8 cellular contexts compared by ENCODE assay signal in genomic region chr10:44958196-44958896, GRCh38. TPM values are rescaled to one million over a fixed set of nuclear protein-coding genes. Genes with fewer than 3 reads are reported as not detected.
DNase-seq lines count a peak whose midpoint lies in the region; ATAC-seq, FAIRE-seq and TF ChIP-seq lines count a peak whose summit lies in the region.

No MANE protein-coding gene starts in this region.

- peaks cover 11 to 12% of the 10 kb centered on the region in 2 donors for H3K36me3 Mint-ChIP-seq in CD4-positive, alpha-beta memory T cell

- no peaks in the 10 kb centered on the region for H3K9me3 Mint-ChIP-seq in CD4-positive, alpha-beta memory T cell

- peak overlapping the region; percentile 86 to 90 for H3K9ac ChIP-seq in colonic mucosa (ENCODE audit: low read depth in 2 of 2, low read length in 2 of 2)

- H3K27me3 ChIP-seq in CD4-positive, alpha-beta memory T cell (ENCODE audit: insufficient read depth, low read length): no peaks in the 10 kb centered on the region
- no peaks in the 10 kb centered on the region for H3K27me3 ChIP-seq in colonic mucosa
- H3K27me3 ChIP-seq in mononuclear cell (ENCODE audit: insufficient read depth, low read length): no peaks in the 10 kb centered on the region

- POLR2A ChIA-PET in CD4-positive, alpha-beta memory T cell (lab: Charles Lee; ENCODE audit: partially characterized antibody): interaction anchor here (1.2 kb wide), 1 partner anchor 42 kb away, joined by 4 read pairs; no protein-coding TSS in a partner anchor

- H3K4me3 ChIP-seq in CD4-positive, alpha-beta memory T cell (ENCODE audit: low read length in 2 of 2): peak overlapping the region; percentile 66 to 77
- H3K4me3 ChIP-seq in colonic mucosa (peak overlapping the region; percentile 75), mononuclear cell (ENCODE audit: low read length) (peak overlapping the region; percentile 87)

- H3K4me1 Mint-ChIP-seq in CD4-positive, alpha-beta memory T cell: peaks cover 9 to 30% (median 23%) of the 10 kb centered on the region in 4 donors

- peaks cover 26% of the 10 kb centered on the region for H3K4me1 ChIP-seq in CD4-positive, alpha-beta memory T cell (ENCODE audit: insufficient read depth, low read length)
- peaks cover 4% of the 10 kb centered on the region for H3K4me1 ChIP-seq in colonic mucosa
- peaks cover 63% of the 10 kb centered on the region for H3K4me1 ChIP-seq in mononuclear cell (ENCODE audit: insufficient read depth, low read length)

- DNase-seq in CD4-positive, alpha-beta memory T cell: no peak
- DNase-seq in MV-4-11 (lab: John Stamatoyannopoulos, UW) (peak; percentile 58), colonic mucosa (peak; percentile 18), GM19240 (ENCODE audit: insufficient read length, low spot score) (no peak), D721Med (ENCODE audit: insufficient read length, low spot score) (no peak), NCI-H82 (lab: John Stamatoyannopoulos, UW) (no peak)

- CTCF ChIA-PET in CD4-positive, alpha-beta memory T cell (lab: Charles Lee; ENCODE audit: partially characterized antibody): no interaction called here

- FAIRE-seq in D721Med (lab: Jason Lieb, UNC): no peak

- peak overlapping the region; percentile 88 to 91 (median 89) for H3K4me3 Mint-ChIP-seq in CD4-positive, alpha-beta memory T cell

- H3K27me3 Mint-ChIP-seq in CD4-positive, alpha-beta memory T cell: no peaks in the 10 kb centered on the region

- H3K27ac Mint-ChIP-seq in CD4-positive, alpha-beta memory T cell: peak overlapping the region; percentile 63 to 92 (median 78)

- no peak for ATAC-seq in GM19467 (IDR thresholded peaks at IDR 0.05; ENCODE audit: unreplicated experiment)

- intact Hi-C loops in CD4-positive, alpha-beta memory T cell (cut with micrococcal nuclease): loop anchor here (10.0 kb wide), 1 partner anchor 84 kb away; no protein-coding TSS in a partner anchor
- intact Hi-C loops in colonic mucosa (cut with DNase I): no loop called here

- H3K9me3 ChIP-seq in CD4-positive, alpha-beta memory T cell (ENCODE audit: control insufficient read depth in 1 of 2, low read length in 2 of 2): no peaks in the 10 kb centered on the region
- H3K9me3 ChIP-seq in colonic mucosa: no peaks in the 10 kb centered on the region
- H3K9me3 ChIP-seq in mononuclear cell (ENCODE audit: low read depth, low read length): no peaks in the 10 kb centered on the region

- H3K36me3 ChIP-seq in CD4-positive, alpha-beta memory T cell (ENCODE audit: insufficient read depth, low read length): no peaks in the 10 kb centered on the region
- H3K36me3 ChIP-seq in colonic mucosa: no peaks in the 10 kb centered on the region

- TF ChIP-seq CTCF in colonic mucosa (IDR thresholded peaks at IDR 0.05) (no peak), D721Med (IDR thresholded peaks at IDR 0.05; ENCODE audit: insufficient read depth, missing control alignments) (no peak)

- H3K27ac ChIP-seq in CD4-positive, alpha-beta memory T cell (ENCODE audit: low read depth, low read length): no peak overlapping the region
- H3K27ac ChIP-seq in colonic mucosa: peak overlapping the region; percentile 74

RNA-seq across cellular contexts. Expression of gene RASSF4, which starts 1.3 kb away (rescaled TPM):
- total RNA-seq in CD4-positive, alpha-beta memory T cell: 1 to 10 TPM; 1.6 to 1.8 TPM
- under 1 TPM; 0.08 to 0.21 TPM for polyA plus RNA-seq in CD4-positive, alpha-beta memory T cell
- total RNA-seq in colonic mucosa: 10 to 100 TPM; 13.1 to 19.9 TPM
- total RNA-seq in mononuclear cell: 12.2 TPM

RNA-seq across cellular contexts. Expression of gene DEPP1, which starts 20.3 kb away (rescaled TPM):
- total RNA-seq in CD4-positive, alpha-beta memory T cell: not detected
- not detected for polyA plus RNA-seq in CD4-positive, alpha-beta memory T cell
- 10 to 100 TPM; 11.1 to 20.2 TPM for total RNA-seq in colonic mucosa
- total RNA-seq in mononuclear cell: 0.21 TPM

RNA-seq across cellular contexts. Expression of gene ZNF22, which starts 42.4 kb away (rescaled TPM):
- total RNA-seq in CD4-positive, alpha-beta memory T cell: 10 to 100 TPM; 26.9 to 27.1 TPM
- 10 to 100 TPM; 34.5 to 40.6 TPM for polyA plus RNA-seq in CD4-positive, alpha-beta memory T cell
- 10 to 100 TPM; 16.5 to 17.3 TPM for total RNA-seq in colonic mucosa
- 24.9 TPM for total RNA-seq in mononuclear cell

RNA-seq across cellular contexts. Expression of gene TMEM72, which starts 47.2 kb away (rescaled TPM):
- total RNA-seq in CD4-positive, alpha-beta memory T cell: not detected
- polyA plus RNA-seq in CD4-positive, alpha-beta memory T cell: not detected
- 10 to 100 TPM; 14.5 to 17.6 TPM for total RNA-seq in colonic mucosa
- total RNA-seq in mononuclear cell: not detected

Comparison
In these comparisons a context has a peak if more than half of its experiments do, and no peak if none do; other contexts are left out.
1. DNase-seq: peak in MV-4-11 (single experiment) and colonic mucosa (single experiment); none in CD4-positive, alpha-beta memory T cell (0 of 5), GM19240 (single experiment), D721Med (single experiment) and NCI-H82 (single experiment).
2. RNA of gene DEPP1, which starts 20.3 kb away (total RNA-seq): 11.1 to 20.2 TPM in colonic mucosa; 0.21 TPM in mononuclear cell (single experiment) and not detected in CD4-positive, alpha-beta memory T cell; every median in the first group is over 10 times any median in the second.
3. Peak in every context shown above with its lines, with median percentiles within 50 percentile points of each other: H3K4me3 ChIP-seq.